ENCODE assay signal across 9 cellular contexts in genomic region chr10:93199221-93199681, GRCh38.
DNase-seq lines count a peak whose midpoint lies in the region; FAIRE-seq and TF ChIP-seq lines count a peak whose summit lies in the region.
"Had no signal": no experiment of that assay in that cellular context is flagged by ENCODE, and none has a peak within 500 bp of the region (broad histone marks: within the 10 kb centered on the region; RNA-seq: fewer than 3 reads in every experiment).

No MANE protein-coding gene starts in this region.

- H2AFZ ChIP-seq in keratinocyte (ENCODE audit: control insufficient read depth, low read length) (no peak overlapping the region), MM.1S (ENCODE audit: low read length) (no peak overlapping the region)

- no peaks in the 10 kb centered on the region for H3K9me1 ChIP-seq in keratinocyte (ENCODE audit: control insufficient read depth, extremely low read depth, insufficient read depth, low read length)

- H4K20me1 ChIP-seq in keratinocyte (ENCODE audit: control insufficient read depth, extremely low read depth, insufficient read depth, low read length) (no peaks in the 10 kb centered on the region), MM.1S (ENCODE audit: insufficient read depth, low read length) (no peaks in the 10 kb centered on the region)

- H3K9me3 ChIP-seq in keratinocyte (ENCODE audit: control insufficient read depth, low read depth, low read length) (no peaks in the 10 kb centered on the region), spleen (no peaks in the 10 kb centered on the region), MM.1S (replicated peaks; ENCODE audit: insufficient read depth, low read length) (no peaks in the 10 kb centered on the region)

- H3K27me3 ChIP-seq in keratinocyte (ENCODE audit: control insufficient read depth, extremely low read depth, insufficient read depth, low read length) (no peaks in the 10 kb centered on the region), spleen (replicated peaks in 1 of 7) (no peaks in the 10 kb centered on the region), MM.1S (replicated peaks; ENCODE audit: insufficient read depth, low read length) (no peaks in the 10 kb centered on the region)

- CTCF ChIA-PET in HEK293T (lab: Yijun Ruan, JAX) = no interaction called here

- H3K4me1 ChIP-seq in keratinocyte (ENCODE audit: control insufficient read depth, extremely low read depth, insufficient read depth, low read length) (no peaks in the 10 kb centered on the region), spleen (peaks cover 6 to 23% (median 16%) of the 10 kb centered on the region in 6 donors), MM.1S (ENCODE audit: low read length) (0 out of 2 replicates have a peak, but pooled peaks cover 7% of the 10 kb centered on the region)

- H3K4me2 ChIP-seq in keratinocyte (ENCODE audit: control insufficient read depth, extremely low read depth, insufficient read depth, low read depth, low read length) (peak overlapping the region; percentile 4), MM.1S (ENCODE audit: low read depth, low read length) (no peak overlapping the region)

- peak; percentile 22 to 41 for DNase-seq in SHP77 (lab: John Stamatoyannopoulos, UW)
- DNase-seq in SHP77 treated with DMSO at 0.1 percent for 48 hours (lab: John Stamatoyannopoulos, UW) = no peak
- DNase-seq in anterior cingulate cortex (lab: John Stamatoyannopoulos, UW) = peak in 35 of 58 donors; percentile 3 to 45 (median 15)
- DNase-seq in keratinocyte (ENCODE audit: low read depth, low spot score) = no peak
- DNase-seq in spleen = no peak
- DNase-seq in HEK293T (ENCODE audit: extremely low spot score) = no peak
- no peak for DNase-seq in MM.1S
- no peak for DNase-seq in dedifferentiated amniotic fluid mesenchymal stem cell (ENCODE audit: extremely low spot score)
- DNase-seq: CD4-positive, CD25-positive, alpha-beta regulatory T cell had no signal

- H3F3A ChIP-seq in MM.1S (ENCODE audit: insufficient read depth, low read length) = no peaks in the 10 kb centered on the region

- no peak for FAIRE-seq in keratinocyte (lab: Jason Lieb, UNC)

- WGBS in spleen, 5 donors = 12 to 24% (median 20%) methylated on average over 9 of the region's 9 CpGs

- dilution Hi-C loops in keratinocyte (cut with MboI; ENCODE audit: extremely low pct_ligation_motif_present, low sequenced_read_pairs) = no loop called here

- H3K36me3 ChIP-seq in keratinocyte (ENCODE audit: control insufficient read depth in 2 of 2, extremely low read depth in 1 of 2, insufficient read depth in 2 of 2, low read length in 2 of 2) = no peaks in the 10 kb centered on the region
- H3K36me3 ChIP-seq in spleen = no peaks in the 10 kb centered on the region
- H3K36me3 ChIP-seq in MM.1S (replicated peaks; ENCODE audit: insufficient read depth, low read length) = no peaks in the 10 kb centered on the region

- H3K27ac ChIP-seq in keratinocyte (ENCODE audit: control insufficient read depth, insufficient read depth, low read length) (no peak overlapping the region), spleen (peak overlapping the region in 6 of 8 donors; percentile 16 to 55 (median 39)), MM.1S (ENCODE audit: low read length) (no peak overlapping the region)

- no peaks in the 10 kb centered on the region for H3K9me2 ChIP-seq in MM.1S (replicated peaks; ENCODE audit: insufficient read depth, low read length)

- H3K79me2 ChIP-seq in keratinocyte (ENCODE audit: control insufficient read depth, insufficient read depth, low read length) (no peaks in the 10 kb centered on the region), MM.1S (ENCODE audit: low read length) (no peaks in the 10 kb centered on the region)

- intact Hi-C loops in spleen (cut with DNase I; ENCODE audit: low total_unique reads) = no loop called here

- no peak for TF ChIP-seq POLR2A in spleen (IDR thresholded peaks at IDR 0.05)

- H3K9ac ChIP-seq in keratinocyte (ENCODE audit: control insufficient read depth, extremely low read depth, insufficient read depth, low read length) (no peak overlapping the region), MM.1S (ENCODE audit: low read length) (no peak overlapping the region)

- TF ChIP-seq CTCF in keratinocyte (optimal IDR thresholded peaks at IDR 0.05 in 1 of 3, IDR thresholded peaks at IDR 0.05 in 1 of 3, conservative IDR thresholded peaks at IDR 0.05 in 1 of 3; ENCODE audit: extremely low read depth in 1 of 3, insufficient read depth in 2 of 3, low read length in 3 of 3) (no peak), spleen (IDR thresholded peaks at IDR 0.05 in 8 of 11, conservative IDR thresholded peaks at IDR 0.05 in 3 of 11) (no peak), MM.1S (IDR thresholded peaks at IDR 0.05; ENCODE audit: low read length) (no peak)

- H3K4me3 ChIP-seq in keratinocyte (ENCODE audit: control insufficient read depth in 2 of 3, extremely low read depth in 1 of 3, insufficient read depth in 2 of 3, low read depth in 1 of 3, low read length in 3 of 3) = no peak overlapping the region
- peak overlapping the region in 6 of 8 donors; percentile 6 to 51 (median 18) for H3K4me3 ChIP-seq in spleen
- H3K4me3 ChIP-seq in MM.1S (ENCODE audit: low read length) = no peak overlapping the region

- POLR2A ChIA-PET in HEK293T (lab: Yijun Ruan, JAX) = no interaction called here

TF ChIP-seq in HEK293T, 16 proteins besides CTCF, POLR2A, EP300 and RAD21:
- TF ChIP-seq SP1 (IDR thresholded peaks at IDR 0.05) (no peak), SUZ12 (IDR thresholded peaks at IDR 0.05) (no peak), FOXM1 (IDR thresholded peaks at IDR 0.05; ENCODE audit: borderline replicate concordance) (no peak), BHLHE40 (IDR thresholded peaks at IDR 0.05; ENCODE audit: borderline replicate concordance) (no peak), ELF4 (IDR thresholded peaks at IDR 0.05) (no peak), LEF1 (IDR thresholded peaks at IDR 0.05; ENCODE audit: borderline replicate concordance) (no peak), NFRKB (IDR thresholded peaks at IDR 0.05) (no peak), L3MBTL2 (conservative IDR thresholded peaks at IDR 0.05) (no peak), PKNOX1 (IDR thresholded peaks at IDR 0.05) (no peak), FOXA1 (IDR thresholded peaks at IDR 0.05) (no peak), ZNF384 (IDR thresholded peaks at IDR 0.05) (no peak), TARDBP (IDR thresholded peaks at IDR 0.05) (no peak), FOXK2 (IDR thresholded peaks at IDR 0.05) (no peak), HDGF (IDR thresholded peaks at IDR 0.05; ENCODE audit: borderline replicate concordance) (no peak), CTBP1 (IDR thresholded peaks at IDR 0.05; ENCODE audit: borderline replicate concordance) (no peak)

Comparison
In these comparisons a context has a peak if more than half of its experiments do, and no peak if none do; other contexts are left out.
1. DNase-seq: peak in SHP77 (2 of 2) and anterior cingulate cortex (35 of 58); none in SHP77 treated with DMSO at 0.1 percent for 48 hours (single experiment), keratinocyte (single experiment), spleen (single experiment), HEK293T (single experiment), MM.1S (single experiment) and dedifferentiated amniotic fluid mesenchymal stem cell (single experiment).
2. H3K27ac ChIP-seq: peak in spleen (6 of 8); none in keratinocyte (single experiment) and MM.1S (single experiment).
3. H3K4me3 ChIP-seq: peak in spleen (6 of 8); none in keratinocyte (0 of 3) and MM.1S (single experiment).